In the genomic region with DNA sequence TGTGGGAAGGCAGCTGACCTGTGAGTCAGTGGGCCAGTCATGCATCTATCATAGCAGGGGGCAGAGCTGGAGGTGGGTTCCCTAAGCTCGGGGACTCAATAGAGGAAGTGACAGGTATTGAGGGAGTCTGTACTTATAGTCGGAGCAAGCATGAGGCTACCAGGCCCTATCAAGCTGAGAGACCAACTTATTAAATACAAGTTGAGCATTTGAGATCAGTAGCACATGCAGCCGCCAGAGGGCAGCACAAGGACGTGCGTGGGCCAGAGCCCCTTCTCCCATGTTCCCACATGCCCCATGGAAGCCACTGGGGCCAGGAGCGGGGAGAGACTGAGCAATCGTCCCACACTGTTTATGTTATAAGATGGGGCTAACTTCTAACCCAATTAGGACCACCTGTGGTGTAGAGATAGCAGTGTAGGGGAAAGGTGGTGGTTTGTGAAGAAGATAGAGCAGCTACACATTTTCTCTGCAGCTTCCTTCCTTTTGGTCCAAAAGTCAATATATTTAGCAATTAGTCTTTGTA, we compare ENCODE assay signal across 8 cellular contexts. TPM values are rescaled to one million over a fixed set of nuclear protein-coding genes. Genes with fewer than 3 reads are reported as not detected.
A peak's percentile ranks its signal among the peaks of the same experiment; 100 is the strongest.
DNase-seq lines count a peak whose midpoint lies in the region; ATAC-seq and TF ChIP-seq lines count a peak whose summit lies in the region.

No MANE protein-coding gene starts in this region.

- WGBS in hepatocyte (ENCODE audit: low lambda C conversion rate, missing lambda C conversion rate) = 31% methylated on average over 7 of the region's 7 CpGs

- H3K27ac ChIP-seq in cardiac muscle cell (no peak overlapping the region), SK-N-MC (no peak overlapping the region), hepatocyte (no peak overlapping the region)

- no peaks in the 10 kb centered on the region for H4K20me1 ChIP-seq in hepatocyte (ENCODE audit: insufficient read depth, poor library complexity, severe bottlenecking)

- H3K4me2 ChIP-seq in hepatocyte = no peak overlapping the region

- no peak overlapping the region for H3K9ac ChIP-seq in SK-N-MC (ENCODE audit: insufficient read length)

- TF ChIP-seq CTCF in cardiac muscle cell (IDR thresholded peaks at IDR 0.05; ENCODE audit: low read depth, low read length) (peak; percentile 73), hepatocyte (IDR thresholded peaks at IDR 0.05; ENCODE audit: poor library complexity) (peak; percentile 57)

- H3K4me1 ChIP-seq in cardiac muscle cell (ENCODE audit: low read depth) (no peaks in the 10 kb centered on the region), hepatocyte (ENCODE audit: insufficient read depth) (no peaks in the 10 kb centered on the region)

- no peaks in the 10 kb centered on the region for H3K36me3 ChIP-seq in cardiac muscle cell
- H3K36me3 ChIP-seq in SK-N-MC (ENCODE audit: insufficient read depth, low read length) = no peaks in the 10 kb centered on the region
- H3K36me3 ChIP-seq in hepatocyte (replicated peaks; ENCODE audit: insufficient read depth, low read depth) = no peaks in the 10 kb centered on the region

- H3K27me3 ChIP-seq in cardiac muscle cell (no peaks in the 10 kb centered on the region), hepatocyte (no peaks in the 10 kb centered on the region)

- intact Hi-C loops in Right ventricle myocardium inferior (cut with DNase I) = no loop called here

- no peak overlapping the region for H2AFZ ChIP-seq in hepatocyte

- ATAC-seq in Right ventricle myocardium inferior = no peak

- H3K9me3 ChIP-seq in cardiac muscle cell (ENCODE audit: low read depth) = no peaks in the 10 kb centered on the region
- no peaks in the 10 kb centered on the region for H3K9me3 ChIP-seq in SK-N-MC (ENCODE audit: low read depth, low read length)
- H3K9me3 ChIP-seq in hepatocyte (ENCODE audit: low read depth) = no peaks in the 10 kb centered on the region

- no peaks in the 10 kb centered on the region for H3K79me2 ChIP-seq in hepatocyte

- DNase-seq in cardiac muscle cell (ENCODE audit: low read depth in 1 of 2, low spot score in 1 of 2) (peak; percentile 72 to 73), Right ventricle myocardium inferior (ENCODE audit: missing footprints) (no peak), HPDE6-E6E7 (ENCODE audit: extremely low spot score) (peak; percentile 26), SK-N-MC (ENCODE audit: low read depth, low spot score) (peak; percentile 63), hepatocyte (ENCODE audit: low spot score) (peak; percentile 63), DMS79 treated with DMSO at 0.1 percent for 48 hours (lab: John Stamatoyannopoulos, UW) (no peak)
- peak; percentile 59 for DNase-seq in activated naive CD4-positive, alpha-beta T cell treated with anti-CD3 and anti-CD28 coated beads, Interleukin-2, amount 50 U/mL, for 16 hours
- peak; percentile 29 for DNase-seq in stimulated activated CD4-positive, alpha-beta T cell treated with anti-CD3 and anti-CD28 coated beads, Interleukin-2, amount 100 ng/mL, for 4 hours (ENCODE audit: low read depth)

- H3K9me2 ChIP-seq in hepatocyte (replicated peaks; ENCODE audit: insufficient read depth) = no peaks in the 10 kb centered on the region

- no peak overlapping the region for H3K4me3 ChIP-seq in cardiac muscle cell
- H3K4me3 ChIP-seq in SK-N-MC = no peak overlapping the region
- H3K4me3 ChIP-seq in hepatocyte = no peak overlapping the region

RNA-seq across cellular contexts. Expression of a gene that starts 13.0 kb away (rescaled TPM):
- 0.04 and 0.06 TPM in 2 replicates for total RNA-seq in cardiac muscle cell
- 0.06 TPM in 1 of 2 replicates, not detected in the other for polyA plus RNA-seq in cardiac muscle cell
- total RNA-seq in Right ventricle myocardium inferior = 0.46 TPM
- 0.10 and 2.6 TPM in 2 replicates for total RNA-seq in hepatocyte
- polyA plus RNA-seq in hepatocyte = 0.06 and 0.33 TPM in 2 replicates

RNA-seq across cellular contexts. Expression of a gene that starts 17.0 kb away (rescaled TPM):
- total RNA-seq in cardiac muscle cell = 6.5 and 8.3 TPM in 2 replicates
- polyA plus RNA-seq in cardiac muscle cell = 7.1 and 10.0 TPM in 2 replicates
- total RNA-seq in Right ventricle myocardium inferior = 2.6 TPM
- total RNA-seq in hepatocyte = 14.4 and 17.5 TPM in 2 replicates
- 9.2 and 10.2 TPM in 2 replicates for polyA plus RNA-seq in hepatocyte

Comparison
In these comparisons a context has a peak if more than half of its experiments do, and no peak if none do; other contexts are left out.
1. DNase-seq: peak in cardiac muscle cell (2 of 2), HPDE6-E6E7 (single experiment), SK-N-MC (single experiment), activated naive CD4-positive, alpha-beta T cell treated with anti-CD3 and anti-CD28 coated beads, Interleukin-2, amount 50 U/mL, for 16 hours (single experiment), hepatocyte (single experiment) and stimulated activated CD4-positive, alpha-beta T cell treated with anti-CD3 and anti-CD28 coated beads, Interleukin-2, amount 100 ng/mL, for 4 hours (single experiment); none in Right ventricle myocardium inferior (single experiment) and DMS79 treated with DMSO at 0.1 percent for 48 hours (single experiment).